Comparison of ENCODE assay signal across 8 cellular contexts in the genomic region with DNA sequence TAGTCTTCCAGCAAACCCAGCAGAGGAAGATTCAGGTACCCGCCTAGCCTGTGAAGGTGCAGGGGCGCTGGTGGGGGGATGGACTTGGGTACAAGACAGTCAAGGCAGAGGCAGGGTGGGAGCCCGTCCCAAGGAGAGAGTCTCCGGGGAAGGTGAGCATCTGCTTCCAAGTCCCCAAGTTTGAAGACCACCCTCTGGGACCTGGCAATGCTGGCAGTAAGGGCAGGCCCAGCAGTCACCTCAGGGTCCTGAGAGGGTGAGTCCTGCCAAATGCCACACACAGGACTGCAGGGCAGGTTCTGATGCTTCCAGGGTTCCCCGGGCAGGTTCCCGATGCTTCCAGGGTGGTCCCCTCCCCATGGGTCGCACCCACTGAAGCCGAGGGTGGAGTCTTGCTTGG.
"Had no signal": no experiment of that assay in that cellular context is flagged by ENCODE, and none has a peak within 500 bp of the region (broad histone marks: within the 10 kb centered on the region; RNA-seq: fewer than 3 reads in every experiment).

No MANE protein-coding gene starts in this region.

- DNase-seq: HFFc6, KBM-7 had no signal

- H3K9me3 ChIP-seq: HAP-1 had no signal

- ATAC-seq: GM23338, HCT116, HepG2 had no signal

- H2AFZ ChIP-seq: GM23338 had no signal

- H3K4me2 ChIP-seq: GM23338 had no signal

- H3K4me3 ChIP-seq: GM23338, HAP-1 had no signal

- H3K9me3 Mint-ChIP-seq: GM23338, IgD-negative memory B cell had no signal

- H3K4me3 Mint-ChIP-seq: GM23338, HFFc6, IgD-negative memory B cell had no signal

- H3K36me3 ChIP-seq: HAP-1 had no signal

- H3K27ac Mint-ChIP-seq: GM23338, HFFc6, IgD-negative memory B cell had no signal

- H3K36me3 Mint-ChIP-seq: IgD-negative memory B cell had no signal

- H3K27ac ChIP-seq: HL-60 had no signal

- H3K4me1 ChIP-seq: HAP-1 had no signal

- H3K27me3 Mint-ChIP-seq: IgD-negative memory B cell had no signal

- H3K4me1 Mint-ChIP-seq: GM23338, IgD-negative memory B cell had no signal
